20 cellular contexts compared by ENCODE assay signal in genomic region chr22:43268261-43268660, GRCh38.
"Had no signal": no experiment of that assay in that cellular context is flagged by ENCODE, and none has a peak within 500 bp of the region (broad histone marks: within the 10 kb centered on the region; RNA-seq: fewer than 3 reads in every experiment).

No MANE protein-coding gene starts in this region.

- H3K9me3 Mint-ChIP-seq: natural killer cell; stimulated activated effector memory CD8-positive, alpha-beta T cell treated with anti-CD3 and anti-CD28 coated beads, Interleukin-12 subunit alpha, Interleukin-12 subunit beta, amount 100 ng/mL, for 72 hours had no signal

- H3K79me2 ChIP-seq: parathyroid adenoma had no signal

- H3K36me3 Mint-ChIP-seq: natural killer cell; stimulated activated effector memory CD8-positive, alpha-beta T cell treated with anti-CD3 and anti-CD28 coated beads, Interleukin-12 subunit alpha, Interleukin-12 subunit beta, amount 100 ng/mL, for 72 hours had no signal

- H3K27ac Mint-ChIP-seq: natural killer cell; stimulated activated effector memory CD8-positive, alpha-beta T cell treated with anti-CD3 and anti-CD28 coated beads, Interleukin-12 subunit alpha, Interleukin-12 subunit beta, amount 100 ng/mL, for 72 hours had no signal

- H3K27ac ChIP-seq: coronary artery, esophagus squamous epithelium, lower lobe of right lung, parathyroid adenoma, prostate gland, sigmoid colon, stomach, thyroid gland had no signal

- H3K9ac ChIP-seq: parathyroid adenoma had no signal

- ATAC-seq: left ventricle myocardium superior; lower lobe of right lung; natural killer cell; right cardiac atrium; stimulated activated effector memory CD8-positive, alpha-beta T cell treated with anti-CD3 and anti-CD28 coated beads, Interleukin-12 subunit alpha, Interleukin-12 subunit beta, amount 100 ng/mL, for 72 hours had no signal

- H3K9me3 ChIP-seq: esophagus squamous epithelium, lower lobe of right lung, prostate gland, sigmoid colon, stomach, thyroid gland had no signal

- H3K27me3 ChIP-seq: thyroid gland had no signal

- H3K4me3 Mint-ChIP-seq: natural killer cell; stimulated activated effector memory CD8-positive, alpha-beta T cell treated with anti-CD3 and anti-CD28 coated beads, Interleukin-12 subunit alpha, Interleukin-12 subunit beta, amount 100 ng/mL, for 72 hours had no signal

- H3K4me1 ChIP-seq: parathyroid adenoma, prostate gland had no signal

- H2AFZ ChIP-seq: parathyroid adenoma had no signal

- H3K36me3 ChIP-seq: esophagus squamous epithelium, lower lobe of right lung, prostate gland, sigmoid colon, stomach, thyroid gland had no signal

- DNase-seq: dermis blood vessel endothelial cell; effector memory CD4-positive, alpha-beta T cell; esophagus squamous epithelium; foreskin melanocyte; hypothalamus; left ventricle myocardium superior; lower lobe of right lung; natural killer cell; right cardiac atrium; sigmoid colon; stimulated activated CD4-positive, alpha-beta T cell treated with anti-CD3 and anti-CD28 coated beads, Interleukin-2, amount 100 ng/mL, for 24 hours; stimulated activated CD4-positive, alpha-beta T cell treated with anti-CD3 and anti-CD28 coated beads, Interleukin-4, amount 100 ng/mL, for 24 hours; stimulated activated naive CD4-positive, alpha-beta T cell treated with Interleukin-2 at 50 U/mL for 16 hours; stomach; thyroid gland; trophoblast cell had no signal

- H3K4me3 ChIP-seq: coronary artery, esophagus squamous epithelium, lower lobe of right lung, prostate gland, sigmoid colon, stomach, thyroid gland had no signal
